19 cellular contexts compared by ENCODE assay signal in genomic region chr11:10602945-10603344, GRCh38. TPM values are rescaled to one million over a fixed set of nuclear protein-coding genes. Genes with fewer than 3 reads are reported as not detected.
A peak's percentile ranks its signal among the peaks of the same experiment; 100 is the strongest.
DNase-seq lines count a peak whose midpoint lies in the region; ATAC-seq and TF ChIP-seq lines count a peak whose summit lies in the region.
"Had no signal": no experiment of that assay in that cellular context is flagged by ENCODE, and none has a peak within 500 bp of the region (broad histone marks: within the 10 kb centered on the region; RNA-seq: fewer than 3 reads in every experiment).

No MANE protein-coding gene starts in this region.

- H3K27me3 Mint-ChIP-seq in dendritic cell treated with granulocyte-macrophage colony-stimulating factor and Interleukin-4, amounts not matched to agents 40 ng/mL and 50 ng/mL, for 4 days = peaks cover 25% of the 10 kb centered on the region
- peaks cover 13% of the 10 kb centered on the region for H3K27me3 Mint-ChIP-seq in activated T-cell treated with anti-CD3 and anti-CD28 coated beads, Interleukin-2, amount 50 U/mL, for 72 hours (ENCODE audit: low read depth)

- peak overlapping the region in 7 of 11 experiments; percentile 72 to 86 (median 83); a peak in 13 of 22 replicates for H3K9ac ChIP-seq in BLaER1 treated with 17β-estradiol and CSF1 and Interleukin-3, amounts not matched to agents 10 nM and 100 nM

- no peak overlapping the region for H3K4me3 Mint-ChIP-seq in dendritic cell treated with granulocyte-macrophage colony-stimulating factor and Interleukin-4, amounts not matched to agents 40 ng/mL and 50 ng/mL, for 4 days
- no peak overlapping the region for H3K4me3 Mint-ChIP-seq in activated T-cell treated with anti-CD3 and anti-CD28 coated beads, Interleukin-2, amount 50 U/mL, for 72 hours
- H3K4me3 Mint-ChIP-seq: CD8-positive, alpha-beta memory T cell; GM23338 had no signal

- no peak for TF ChIP-seq CTCF in thoracic aorta (IDR thresholded peaks at IDR 0.05)

- H3K27me3 ChIP-seq in BLaER1 treated with 17β-estradiol and CSF1 and Interleukin-3, amounts not matched to agents 10 nM and 100 nM = no peaks in the 10 kb centered on the region
- H3K27me3 ChIP-seq in muscle layer of duodenum (ENCODE audit: low read depth, low read length) = no peaks in the 10 kb centered on the region
- H3K27me3 ChIP-seq in thoracic aorta (replicated peaks; ENCODE audit: insufficient read depth) = no peaks in the 10 kb centered on the region

- intact Hi-C loops in dendritic cell treated with granulocyte-macrophage colony-stimulating factor and Interleukin-4, amounts not matched to agents 40 ng/mL and 50 ng/mL, for 4 days (cut with micrococcal nuclease) = no loop called here

- peak overlapping the region; percentile 66 to 98 (median 91); a peak in 20 of 22 replicates for H3K4me2 ChIP-seq in BLaER1 treated with 17β-estradiol and CSF1 and Interleukin-3, amounts not matched to agents 10 nM and 100 nM
- H3K4me2 ChIP-seq: GM23338 had no signal

- DNase-seq in thoracic aorta (ENCODE audit: low spot score) (no peak), HuH-7.5 (ENCODE audit: low spot score) (no peak)
- DNase-seq in activated T-cell treated with anti-CD3 and anti-CD28 coated beads, Interleukin-2, amount 50 U/mL, for 72 hours = no peak
- DNase-seq: CD8-positive, alpha-beta memory T cell; DMS79; KBM-7; MV-4-11; NCI-H1417; NCI-H187; NCI-H2227 treated with DMSO at 0.1 percent for 48 hours; NCI-H524 treated with DMSO at 0.1 percent for 48 hours; RPMI8226; SHP77 treated with DMSO at 0.1 percent for 48 hours had no signal

- ATAC-seq in thoracic aorta (ENCODE audit: insufficient number of reproducible peaks, low FRiP score, low read depth) = no peak
- no peak for ATAC-seq in activated T-cell treated with anti-CD3 and anti-CD28 coated beads, Interleukin-2, amount 50 U/mL, for 72 hours (replicated peaks in 1 of 2)
- ATAC-seq in HG03159 (IDR thresholded peaks at IDR 0.05; ENCODE audit: unreplicated experiment) = no peak
- ATAC-seq: GM23338, HCT116 had no signal

- H3K4me1 ChIP-seq in BLaER1 treated with 17β-estradiol and CSF1 and Interleukin-3, amounts not matched to agents 10 nM and 100 nM = peaks cover 65 to 100% (median 100%) of the 10 kb centered on the region in 10 experiments
- H3K4me1 ChIP-seq in muscle layer of duodenum (ENCODE audit: control insufficient read depth in 1 of 2, insufficient read depth in 2 of 2, low read length in 2 of 2) = peaks cover 8 to 56% of the 10 kb centered on the region in 2 donors
- peaks cover 51 to 89% of the 10 kb centered on the region in 2 donors for H3K4me1 ChIP-seq in thoracic aorta (ENCODE audit: control insufficient read depth in 1 of 2, low read depth in 2 of 2)

- H3K27ac Mint-ChIP-seq in dendritic cell treated with granulocyte-macrophage colony-stimulating factor and Interleukin-4, amounts not matched to agents 40 ng/mL and 50 ng/mL, for 4 days = peak overlapping the region; percentile 76
- H3K27ac Mint-ChIP-seq in activated T-cell treated with anti-CD3 and anti-CD28 coated beads, Interleukin-2, amount 50 U/mL, for 72 hours = no peak overlapping the region
- H3K27ac Mint-ChIP-seq: CD8-positive, alpha-beta memory T cell; GM23338 had no signal

- H3K4me1 Mint-ChIP-seq in dendritic cell treated with granulocyte-macrophage colony-stimulating factor and Interleukin-4, amounts not matched to agents 40 ng/mL and 50 ng/mL, for 4 days (ENCODE audit: low read depth) = peaks cover 93% of the 10 kb centered on the region
- peaks cover 12% of the 10 kb centered on the region for H3K4me1 Mint-ChIP-seq in activated T-cell treated with anti-CD3 and anti-CD28 coated beads, Interleukin-2, amount 50 U/mL, for 72 hours (ENCODE audit: low read depth)
- H3K4me1 Mint-ChIP-seq: CD8-positive, alpha-beta memory T cell had no signal

- peak overlapping the region in 10 of 11 experiments; percentile 87 to 98 (median 96); a peak in 18 of 22 replicates for H3K27ac ChIP-seq in BLaER1 treated with 17β-estradiol and CSF1 and Interleukin-3, amounts not matched to agents 10 nM and 100 nM
- H3K27ac ChIP-seq in muscle layer of duodenum (ENCODE audit: low read length) = peak overlapping the region; percentile 43
- H3K27ac ChIP-seq in thoracic aorta = peak overlapping the region; percentile 75 to 80

- H3K36me3 ChIP-seq in BLaER1 treated with 17β-estradiol and CSF1 and Interleukin-3, amounts not matched to agents 10 nM and 100 nM = peaks cover 0 to 38% (median 0%) of the 10 kb centered on the region in 11 experiments; a peak in 9 of 22 replicates
- H3K36me3 ChIP-seq in muscle layer of duodenum (ENCODE audit: control insufficient read depth in 1 of 2, insufficient read depth in 2 of 2, low read length in 2 of 2) = peaks cover 8 to 19% of the 10 kb centered on the region in 2 donors
- H3K36me3 ChIP-seq in thoracic aorta = peaks cover 80% of the 10 kb centered on the region

- no peaks in the 10 kb centered on the region for H3K36me3 Mint-ChIP-seq in dendritic cell treated with granulocyte-macrophage colony-stimulating factor and Interleukin-4, amounts not matched to agents 40 ng/mL and 50 ng/mL, for 4 days (ENCODE audit: low read depth)
- H3K36me3 Mint-ChIP-seq in activated T-cell treated with anti-CD3 and anti-CD28 coated beads, Interleukin-2, amount 50 U/mL, for 72 hours (ENCODE audit: insufficient read depth in 2 of 2) = no peaks in the 10 kb centered on the region
- H3K36me3 Mint-ChIP-seq: CD8-positive, alpha-beta memory T cell had no signal

- 0 out of 20 replicates have a peak overlapping the region, but pooled peaks of 1 of the 10 experiments have one; percentile 45 for H3K4me3 ChIP-seq in BLaER1 treated with 17β-estradiol and CSF1 and Interleukin-3, amounts not matched to agents 10 nM and 100 nM
- H3K4me3 ChIP-seq in muscle layer of duodenum (ENCODE audit: low read depth in 1 of 2, low read length in 2 of 2) (no peak overlapping the region), thoracic aorta (no peak overlapping the region)
- H3K4me3 ChIP-seq: GM23338 had no signal

- H3K9me3 ChIP-seq in BLaER1 treated with 17β-estradiol and CSF1 and Interleukin-3, amounts not matched to agents 10 nM and 100 nM (replicated peaks in 1 of 11) = no peaks in the 10 kb centered on the region
- no peaks in the 10 kb centered on the region for H3K9me3 ChIP-seq in muscle layer of duodenum (ENCODE audit: control insufficient read depth in 1 of 2, low read length in 2 of 2)
- H3K9me3 ChIP-seq in thoracic aorta = no peaks in the 10 kb centered on the region

- H4K20me1 ChIP-seq in BLaER1 treated with 17β-estradiol and CSF1 and Interleukin-3, amounts not matched to agents 10 nM and 100 nM = no peaks in the 10 kb centered on the region

- no peaks in the 10 kb centered on the region for H3K9me3 Mint-ChIP-seq in dendritic cell treated with granulocyte-macrophage colony-stimulating factor and Interleukin-4, amounts not matched to agents 40 ng/mL and 50 ng/mL, for 4 days
- no peaks in the 10 kb centered on the region for H3K9me3 Mint-ChIP-seq in activated T-cell treated with anti-CD3 and anti-CD28 coated beads, Interleukin-2, amount 50 U/mL, for 72 hours
- H3K9me3 Mint-ChIP-seq: CD8-positive, alpha-beta memory T cell; GM23338 had no signal

RNA-seq across cellular contexts. Expression of gene LYVE1, which starts 34.5 kb away (rescaled TPM):
- total RNA-seq in thoracic aorta = 100 to 1,000 TPM in 1 of 2 donors, 10 to 100 TPM in 1; 81.5 to 121 TPM
- not detected for total RNA-seq in activated T-cell treated with anti-CD3 and anti-CD28 coated beads, Interleukin-2, amount 50 U/mL, for 72 hours
- total RNA-seq: CD8-positive, alpha-beta memory T cell had no signal

Comparison
In these comparisons a context has a peak if more than half of its experiments do, and no peak if none do; other contexts are left out.
1. H3K27ac ChIP-seq: peak in every context shown above with its lines; median percentile 96 in BLaER1 treated with 17β-estradiol and CSF1 and Interleukin-3, amounts not matched to agents 10 nM and 100 nM; 78 in thoracic aorta; 43 in muscle layer of duodenum.
2. RNA of gene LYVE1, which starts 34.5 kb away (total RNA-seq): 81.5 to 121 TPM in thoracic aorta; not detected in activated T-cell treated with anti-CD3 and anti-CD28 coated beads, Interleukin-2, amount 50 U/mL, for 72 hours; every median in the first group is over 10 times any median in the second.